Comparison of ENCODE assay signal across 1 cellular context in genomic region chr1:29459551-29459945, GRCh38.
TF ChIP-seq lines count a peak whose summit lies in the region.

No MANE protein-coding gene starts in this region.

TF ChIP-seq in GM23338, 12 proteins besides CTCF, POLR2A, EP300 and RAD21 (continued from another document):
- TF ChIP-seq ZNF462 (CRISPR knock-in tag; IDR thresholded peaks at IDR 0.05) = no peak
- no peak for TF ChIP-seq STAT1 (IDR thresholded peaks at IDR 0.05; ENCODE audit: unreplicated experiment)
TF ChIP-seq in GM23338: peak in this region for 0.
